ENCODE assay signal across 21 cellular contexts in the genomic region with DNA sequence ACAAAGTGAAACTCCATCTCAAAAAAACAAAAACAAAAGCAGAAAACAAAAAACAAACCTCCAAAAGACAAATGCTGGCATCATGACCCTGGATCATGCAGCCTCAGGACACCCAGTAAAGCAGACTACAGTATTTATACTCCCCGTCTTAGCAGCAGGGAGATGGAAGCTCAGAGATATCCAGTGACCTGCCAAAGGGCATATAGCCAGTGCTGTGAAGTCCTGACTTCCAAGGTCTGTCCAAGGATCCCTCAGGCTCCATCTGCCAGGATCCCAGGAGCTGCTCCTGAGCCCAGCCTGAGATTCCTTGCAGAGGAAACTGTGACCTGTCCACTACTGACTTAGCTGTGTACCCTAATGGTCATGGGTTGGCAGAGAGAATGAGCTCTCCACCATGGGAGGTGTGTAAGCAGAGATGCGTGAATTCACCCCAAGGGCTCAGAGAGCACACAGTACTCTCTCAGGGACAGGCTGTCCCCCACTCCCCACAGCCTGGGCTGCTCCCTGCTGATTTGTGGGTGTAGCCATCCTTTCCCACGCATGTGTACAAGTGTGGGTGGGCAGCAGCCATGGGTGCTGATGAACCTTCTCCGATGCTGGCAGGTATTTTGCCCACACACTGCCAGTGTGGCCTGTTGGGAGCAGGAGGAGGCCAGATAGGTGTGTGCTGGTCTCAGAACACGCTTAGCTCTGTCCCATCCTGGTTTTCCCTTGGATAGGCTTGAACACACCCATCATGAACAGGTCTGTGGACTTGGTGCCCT. TPM values are rescaled to one million over a fixed set of nuclear protein-coding genes. Genes with fewer than 3 reads are reported as not detected.
"Had no signal": no experiment of that assay in that cellular context is flagged by ENCODE, and none has a peak within 500 bp of the region (broad histone marks: within the 10 kb centered on the region; RNA-seq: fewer than 3 reads in every experiment).

No MANE protein-coding gene starts in this region.

- H3K4me1 ChIP-seq: SJCRH30 had no signal

- ATAC-seq: activated CD4-positive, alpha-beta T cell treated with anti-CD3 and anti-CD28 coated beads for 36 hours; activated CD8-positive, alpha-beta T cell treated with anti-CD3 and anti-CD28 coated beads for 36 hours; Panc1; Right ventricle myocardium inferior had no signal

- DNase-seq: activated CD4-positive, alpha-beta T cell treated with anti-CD3 and anti-CD28 coated beads for 36 hours; activated CD8-positive, alpha-beta memory T cell treated with anti-CD3 and anti-CD28 coated beads, Interleukin-2, amount 50 U/mL, for 4 hours; activated CD8-positive, alpha-beta T cell treated with anti-CD3 and anti-CD28 coated beads for 36 hours; activated naive CD4-positive, alpha-beta T cell; aorta; central memory CD4-positive, alpha-beta T cell; Kasumi-1; NCI-H1105 treated with DMSO at 0.1 percent for 48 hours; NCI-H1436 treated with DMSO at 0.1 percent for 48 hours; NCI-H187; NCI-H510A treated with DMSO at 0.1 percent for 48 hours; NK-92 treated with Interleukin-12 subunit alpha and Interleukin-12 subunit beta, amount 100 ng/mL, for 24 hours; OCI-M1; RPMI8226; SJCRH30; SK-N-SH; T-helper 1 cell; WERI-Rb-1 had no signal

- H3K9ac ChIP-seq: SK-N-SH had no signal

- H3K9me3 ChIP-seq: breast epithelium, SJCRH30, SK-N-SH had no signal

- H3K4me2 ChIP-seq: SK-N-SH had no signal

- H3K27ac ChIP-seq: breast epithelium, SJCRH30, WERI-Rb-1 had no signal

- H3K36me3 ChIP-seq: breast epithelium, SJCRH30 had no signal

- H3K4me3 ChIP-seq: breast epithelium, SJCRH30 had no signal

RNA-seq across cellular contexts. Expression of a gene that starts 2.1 kb away (rescaled TPM):
- total RNA-seq: SJCRH30 had no signal
